ENCODE assay signal across 11 cellular contexts in genomic region chr6:52976149-52976548, GRCh38. TPM values are rescaled to one million over a fixed set of nuclear protein-coding genes. Genes with fewer than 3 reads are reported as not detected.
DNase-seq lines count a peak whose midpoint lies in the region; ATAC-seq lines count a peak whose summit lies in the region.
"Had no signal": no experiment of that assay in that cellular context is flagged by ENCODE, and none has a peak within 500 bp of the region (broad histone marks: within the 10 kb centered on the region; RNA-seq: fewer than 3 reads in every experiment).

No MANE protein-coding gene starts in this region.

- H3K4me3 Mint-ChIP-seq in activated T-cell treated with anti-CD3 and anti-CD28 coated beads, Interleukin-2, amount 50 U/mL, for 4 hours: no peak overlapping the region
- H3K4me3 Mint-ChIP-seq in activated T-helper 1 cell treated with anti-CD3 and anti-CD28 coated beads, Interleukin-12 subunit alpha, Interleukin-12 subunit beta, Interleukin-2, Interleukin-4 antibody, amounts not matched to agents 30 ng/mL and 10 ng/mL and 1 ng/mL, durations not matched to agents 14 hours and 24 hours and 36 hours: peak overlapping the region; percentile 34
- peak overlapping the region; percentile 47 for H3K4me3 Mint-ChIP-seq in stimulated activated naive CD8-positive, alpha-beta T cell treated with anti-CD3 and anti-CD28 coated beads, Interleukin-15, Interleukin-2, amounts not matched to agents 100 ng/mL and 50 ng/mL, for 24 hours
- H3K4me3 Mint-ChIP-seq: T-helper 1 cell treated with Interleukin-12 subunit alpha and Interleukin-12 subunit beta and Interleukin-4 antibody, amounts not matched to agents 30 μg/mL and 1 μg/mL, for 36 hours had no signal

- peak; percentile 39 to 51 for ATAC-seq in activated T-cell treated with anti-CD3 and anti-CD28 coated beads, Interleukin-2, amount 50 U/mL, for 4 hours
- ATAC-seq in HG02938 (IDR thresholded peaks at IDR 0.05; ENCODE audit: unreplicated experiment): peak; percentile 19

- peak overlapping the region; percentile 92 for H3K27ac Mint-ChIP-seq in activated T-helper 1 cell treated with anti-CD3 and anti-CD28 coated beads, Interleukin-12 subunit alpha, Interleukin-12 subunit beta, Interleukin-2, Interleukin-4 antibody, amounts not matched to agents 30 ng/mL and 10 ng/mL and 1 ng/mL, durations not matched to agents 14 hours and 24 hours and 36 hours
- H3K27ac Mint-ChIP-seq in stimulated activated naive CD8-positive, alpha-beta T cell treated with anti-CD3 and anti-CD28 coated beads, Interleukin-15, Interleukin-2, amounts not matched to agents 100 ng/mL and 50 ng/mL, for 24 hours: peak overlapping the region; percentile 92
- H3K27ac Mint-ChIP-seq: T-helper 1 cell treated with Interleukin-12 subunit alpha and Interleukin-12 subunit beta and Interleukin-4 antibody, amounts not matched to agents 30 μg/mL and 1 μg/mL, for 36 hours had no signal

- no peak for DNase-seq in activated T-cell treated with anti-CD3 and anti-CD28 coated beads, Interleukin-2, amount 50 U/mL, for 4 hours
- DNase-seq in activated T-cell treated with anti-CD3 and anti-CD28 coated beads, Interleukin-2, amount 50 U/mL, for 1 hour: no peak
- no peak for DNase-seq in activated T-helper 1 cell treated with anti-CD3 and anti-CD28 coated beads, Interleukin-12 subunit alpha, Interleukin-12 subunit beta, Interleukin-2, Interleukin-4 antibody, amounts not matched to agents 30 ng/mL and 10 ng/mL and 1 ng/mL, durations not matched to agents 14 hours and 24 hours and 36 hours (ENCODE audit: low spot score)
- no peak for DNase-seq in cortex of kidney (lab: John Stamatoyannopoulos, UW)
- DNase-seq in NOMO-1 treated with dmso at 0.1 percent for 144 hours (lab: John Stamatoyannopoulos, UW; ENCODE audit: unreplicated experiment): no peak
- no peak for DNase-seq in glomerular visceral epithelial cell (ENCODE audit: extremely low spot score)
- DNase-seq: activated CD8-positive, alpha-beta memory T cell treated with anti-CD3 and anti-CD28 coated beads for 24 hours; DMS53 had no signal

- H3K27me3 Mint-ChIP-seq in activated T-cell treated with anti-CD3 and anti-CD28 coated beads, Interleukin-2, amount 50 U/mL, for 4 hours (ENCODE audit: low read depth): no peaks in the 10 kb centered on the region
- H3K27me3 Mint-ChIP-seq in activated T-helper 1 cell treated with anti-CD3 and anti-CD28 coated beads, Interleukin-12 subunit alpha, Interleukin-12 subunit beta, Interleukin-2, Interleukin-4 antibody, amounts not matched to agents 30 ng/mL and 10 ng/mL and 1 ng/mL, durations not matched to agents 14 hours and 24 hours and 36 hours (ENCODE audit: insufficient read depth): peaks cover 2% of the 10 kb centered on the region
- no peaks in the 10 kb centered on the region for H3K27me3 Mint-ChIP-seq in stimulated activated naive CD8-positive, alpha-beta T cell treated with anti-CD3 and anti-CD28 coated beads, Interleukin-15, Interleukin-2, amounts not matched to agents 100 ng/mL and 50 ng/mL, for 24 hours

- intact Hi-C loops in activated T-helper 1 cell treated with anti-CD3 and anti-CD28 coated beads, Interleukin-12 subunit alpha, Interleukin-12 subunit beta, Interleukin-2, Interleukin-4 antibody, amounts not matched to agents 30 ng/mL and 10 ng/mL and 1 ng/mL, durations not matched to agents 14 hours and 24 hours and 36 hours (cut with micrococcal nuclease): loop anchor here (1.0 kb wide), 3 partner anchors 8 to 19 kb away; partner anchors contain the start of gene GSTA4

- no peaks in the 10 kb centered on the region for H3K9me3 Mint-ChIP-seq in activated T-cell treated with anti-CD3 and anti-CD28 coated beads, Interleukin-2, amount 50 U/mL, for 4 hours
- H3K9me3 Mint-ChIP-seq in activated T-helper 1 cell treated with anti-CD3 and anti-CD28 coated beads, Interleukin-12 subunit alpha, Interleukin-12 subunit beta, Interleukin-2, Interleukin-4 antibody, amounts not matched to agents 30 ng/mL and 10 ng/mL and 1 ng/mL, durations not matched to agents 14 hours and 24 hours and 36 hours: no peaks in the 10 kb centered on the region
- H3K9me3 Mint-ChIP-seq in stimulated activated naive CD8-positive, alpha-beta T cell treated with anti-CD3 and anti-CD28 coated beads, Interleukin-15, Interleukin-2, amounts not matched to agents 100 ng/mL and 50 ng/mL, for 24 hours: no peaks in the 10 kb centered on the region
- H3K9me3 Mint-ChIP-seq: T-helper 1 cell treated with Interleukin-12 subunit alpha and Interleukin-12 subunit beta and Interleukin-4 antibody, amounts not matched to agents 30 μg/mL and 1 μg/mL, for 36 hours had no signal

- H3K4me1 Mint-ChIP-seq in activated T-cell treated with anti-CD3 and anti-CD28 coated beads, Interleukin-2, amount 50 U/mL, for 4 hours (ENCODE audit: low read depth): peaks cover 23% of the 10 kb centered on the region
- peaks cover 50% of the 10 kb centered on the region for H3K4me1 Mint-ChIP-seq in activated T-helper 1 cell treated with anti-CD3 and anti-CD28 coated beads, Interleukin-12 subunit alpha, Interleukin-12 subunit beta, Interleukin-2, Interleukin-4 antibody, amounts not matched to agents 30 ng/mL and 10 ng/mL and 1 ng/mL, durations not matched to agents 14 hours and 24 hours and 36 hours (ENCODE audit: low read depth)
- H3K4me1 Mint-ChIP-seq in stimulated activated naive CD8-positive, alpha-beta T cell treated with anti-CD3 and anti-CD28 coated beads, Interleukin-15, Interleukin-2, amounts not matched to agents 100 ng/mL and 50 ng/mL, for 24 hours (ENCODE audit: low read depth): peaks cover 56% of the 10 kb centered on the region

- H3K36me3 Mint-ChIP-seq in activated T-cell treated with anti-CD3 and anti-CD28 coated beads, Interleukin-2, amount 50 U/mL, for 4 hours (ENCODE audit: insufficient read depth): no peaks in the 10 kb centered on the region
- peaks cover 11% of the 10 kb centered on the region for H3K36me3 Mint-ChIP-seq in activated T-helper 1 cell treated with anti-CD3 and anti-CD28 coated beads, Interleukin-12 subunit alpha, Interleukin-12 subunit beta, Interleukin-2, Interleukin-4 antibody, amounts not matched to agents 30 ng/mL and 10 ng/mL and 1 ng/mL, durations not matched to agents 14 hours and 24 hours and 36 hours (ENCODE audit: low read depth)
- H3K36me3 Mint-ChIP-seq in stimulated activated naive CD8-positive, alpha-beta T cell treated with anti-CD3 and anti-CD28 coated beads, Interleukin-15, Interleukin-2, amounts not matched to agents 100 ng/mL and 50 ng/mL, for 24 hours (ENCODE audit: low read depth): peaks cover 4% of the 10 kb centered on the region

RNA-seq across cellular contexts. Expression of gene GSTA4, which starts 18.9 kb away (rescaled TPM):
- 1 to 10 TPM; 3.7 to 5.2 (median 3.9) TPM for total RNA-seq in activated T-cell treated with anti-CD3 and anti-CD28 coated beads, Interleukin-2, amount 50 U/mL, for 4 hours
- total RNA-seq in activated T-helper 1 cell treated with anti-CD3 and anti-CD28 coated beads, Interleukin-12 subunit alpha, Interleukin-12 subunit beta, Interleukin-2, Interleukin-4 antibody, amounts not matched to agents 30 ng/mL and 10 ng/mL and 1 ng/mL, durations not matched to agents 14 hours and 24 hours and 36 hours: 35.8 and 38.7 TPM in 2 replicates
